ENCODE assay signal across 22 cellular contexts in the genomic region with DNA sequence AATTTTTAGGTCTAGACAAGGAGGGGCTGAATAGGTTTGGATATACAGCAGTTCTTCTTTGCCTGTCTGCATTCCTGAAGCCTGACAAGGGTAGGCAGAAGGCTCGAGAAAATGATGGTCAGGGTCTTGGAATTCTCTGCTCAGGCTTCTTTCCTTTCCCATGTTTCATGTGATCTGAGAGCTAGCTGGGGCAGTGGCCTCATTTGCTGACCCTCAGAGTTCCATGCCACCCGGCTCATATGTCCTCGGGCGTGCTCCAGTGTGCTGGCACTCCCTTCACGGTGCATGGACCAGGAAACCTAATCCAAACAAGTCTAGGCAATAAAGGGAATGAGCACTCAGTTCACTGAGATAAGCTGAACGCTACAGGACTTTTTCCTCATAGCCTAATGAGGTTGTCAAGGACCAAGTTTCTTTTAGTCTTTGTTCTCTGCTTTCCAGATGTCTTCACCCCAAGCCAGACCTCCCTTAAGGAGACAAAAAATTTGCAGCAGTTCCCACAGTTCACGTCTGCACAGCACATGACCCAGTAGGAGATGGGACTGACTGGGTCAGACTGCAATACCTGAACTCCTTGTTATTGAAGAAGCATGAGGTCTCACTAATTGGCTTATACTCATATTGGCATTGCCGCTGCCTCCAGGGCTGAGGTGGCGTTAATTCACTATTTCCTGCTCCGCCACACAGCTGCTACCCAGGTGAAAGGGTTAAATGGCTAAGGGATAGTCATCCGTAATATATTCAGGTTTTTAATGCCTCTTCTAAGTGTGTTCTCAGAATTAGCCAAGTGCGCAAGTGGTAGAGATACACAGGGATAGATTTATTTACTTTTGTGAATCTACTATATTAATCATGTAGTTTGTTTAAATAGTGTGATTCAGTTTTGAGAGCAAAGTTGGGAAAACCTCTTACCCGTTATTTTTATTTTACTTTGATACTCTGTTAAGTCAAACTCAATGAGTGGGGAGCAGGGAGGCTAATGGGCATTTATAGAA. TPM values are rescaled to one million over a fixed set of nuclear protein-coding genes. Genes with fewer than 3 reads are reported as not detected.
DNase-seq lines count a peak whose midpoint lies in the region; ATAC-seq and TF ChIP-seq lines count a peak whose summit lies in the region.
"Had no signal": no experiment of that assay in that cellular context is flagged by ENCODE, and none has a peak within 500 bp of the region (broad histone marks: within the 10 kb centered on the region; RNA-seq: fewer than 3 reads in every experiment).

No MANE protein-coding gene starts in this region.

- H3K4me1 ChIP-seq in thoracic aorta (ENCODE audit: control insufficient read depth in 1 of 2, low read depth in 2 of 2) = peaks cover 5 to 17% of the 10 kb centered on the region in 2 donors
- H3K4me1 ChIP-seq: heart left ventricle, prostate gland, SJCRH30 had no signal

- H3K27ac ChIP-seq in thoracic aorta = peak overlapping the region in 1 of 2 donors; percentile 21
- H3K27ac ChIP-seq: heart left ventricle, prostate gland, SJCRH30 had no signal

- H3K27me3 Mint-ChIP-seq in Calu3 (ENCODE audit: unreplicated experiment) = no peaks in the 10 kb centered on the region
- H3K27me3 Mint-ChIP-seq: T-helper 17 cell had no signal

- H3K36me3 Mint-ChIP-seq in Calu3 (ENCODE audit: insufficient read depth, unreplicated experiment) = no peaks in the 10 kb centered on the region
- H3K36me3 Mint-ChIP-seq: mesothelial cell of epicardium had no signal

- H3K36me3 ChIP-seq in kidney epithelial cell (ENCODE audit: control insufficient read depth, insufficient read depth, low read length) = no peaks in the 10 kb centered on the region
- no peaks in the 10 kb centered on the region for H3K36me3 ChIP-seq in thoracic aorta
- H3K36me3 ChIP-seq: heart left ventricle, prostate gland, SJCRH30 had no signal

- H3K27ac Mint-ChIP-seq in Calu3 (ENCODE audit: unreplicated experiment) = no peak overlapping the region
- H3K27ac Mint-ChIP-seq: activated naive CD8-positive, alpha-beta T cell treated with anti-CD3 and anti-CD28 coated beads, Interleukin-2, amount 50 U/mL, for 24 hours; activated T-helper 17 cell treated with anti-CD3 and anti-CD28 coated beads, Interleukin-2, amount 50 U/mL, for 72 hours; mesothelial cell of epicardium; T-helper 17 cell had no signal

- H3K4me3 Mint-ChIP-seq in Calu3 (ENCODE audit: low read depth, unreplicated experiment) = no peak overlapping the region
- H3K4me3 Mint-ChIP-seq: activated naive CD8-positive, alpha-beta T cell treated with anti-CD3 and anti-CD28 coated beads, Interleukin-2, amount 50 U/mL, for 24 hours; activated T-helper 17 cell treated with anti-CD3 and anti-CD28 coated beads, Interleukin-2, amount 50 U/mL, for 72 hours; mesothelial cell of epicardium; neural crest cell; T-helper 17 cell had no signal

- H3K9me3 ChIP-seq in thoracic aorta = no peaks in the 10 kb centered on the region
- H3K9me3 ChIP-seq: heart left ventricle, prostate gland, SJCRH30 had no signal

- ATAC-seq in thoracic aorta (ENCODE audit: insufficient number of reproducible peaks, low FRiP score, low read depth) = no peak
- ATAC-seq: activated naive CD8-positive, alpha-beta T cell treated with anti-CD3 and anti-CD28 coated beads, Interleukin-2, amount 50 U/mL, for 24 hours; activated T-helper 17 cell treated with anti-CD3 and anti-CD28 coated beads, Interleukin-2, amount 50 U/mL, for 72 hours; heart left ventricle; T-helper 17 cell had no signal

- TF ChIP-seq CTCF in kidney epithelial cell (IDR thresholded peaks at IDR 0.05; ENCODE audit: insufficient read depth, low read length, poor library complexity, severe bottlenecking) (no peak), thoracic aorta (IDR thresholded peaks at IDR 0.05) (no peak), Calu3 (IDR thresholded peaks at IDR 0.05; ENCODE audit: unreplicated experiment) (no peak)

- CTCF ChIA-PET in Calu3 (lab: Charles Lee) = no interaction called here

- BruUV-seq in Calu3 (replicated peaks; lab: Mats Ljungman, UMichigan) = no TSS peak

- intact Hi-C loops in Calu3 (cut with micrococcal nuclease; ENCODE audit: unreplicated experiment) = no loop called here

- no peaks in the 10 kb centered on the region for H3K9me3 Mint-ChIP-seq in Calu3 (ENCODE audit: low read depth, unreplicated experiment)
- H3K9me3 Mint-ChIP-seq: activated naive CD8-positive, alpha-beta T cell treated with anti-CD3 and anti-CD28 coated beads, Interleukin-2, amount 50 U/mL, for 24 hours; activated T-helper 17 cell treated with anti-CD3 and anti-CD28 coated beads, Interleukin-2, amount 50 U/mL, for 72 hours; mesothelial cell of epicardium; neural crest cell had no signal

- H3K4me3 ChIP-seq in kidney epithelial cell (ENCODE audit: low read depth, low read length) = no peak overlapping the region
- peak overlapping the region; percentile 0 for H3K4me3 ChIP-seq in thoracic aorta
- H3K4me3 ChIP-seq: heart left ventricle, prostate gland, SJCRH30 had no signal

- DNase-seq in NCI-H82 (lab: John Stamatoyannopoulos, UW) (peak; percentile 27), NCI-H82 treated with DMSO at 0.1 percent for 48 hours (lab: John Stamatoyannopoulos, UW; ENCODE audit: unreplicated experiment) (no peak), astrocyte of the hippocampus (ENCODE audit: low read depth, low spot score) (peak; percentile 61), kidney epithelial cell (ENCODE audit: low read depth) (peak; percentile 25), thoracic aorta (ENCODE audit: low spot score) (no peak), Calu3 (no peak), NCI-H1092 treated with DMSO at 0.1 percent for 48 hours (lab: John Stamatoyannopoulos, UW) (no peak)
- DNase-seq in activated effector memory CD4-positive, alpha-beta T cell treated with anti-CD3 and anti-CD28 coated beads, Interleukin-2, amount 50 U/mL, for 16 hours = no peak
- DNase-seq: activated naive CD8-positive, alpha-beta T cell treated with anti-CD3 and anti-CD28 coated beads, Interleukin-2, amount 50 U/mL, for 24 hours; DMS153; effector CD4-positive, alpha-beta T cell; GOT3; heart left ventricle; NCI-H1417; NCI-H69; SJCRH30; stimulated activated CD4-positive, alpha-beta T cell treated with anti-CD3 and anti-CD28 coated beads, Interleukin-12 subunit alpha, Interleukin-12 subunit beta, amount 100 ng/mL, for 4 hours; T-helper 17 cell had no signal

- no peaks in the 10 kb centered on the region for H3K4me1 Mint-ChIP-seq in Calu3 (ENCODE audit: low read depth, unreplicated experiment)
- H3K4me1 Mint-ChIP-seq: activated naive CD8-positive, alpha-beta T cell treated with anti-CD3 and anti-CD28 coated beads, Interleukin-2, amount 50 U/mL, for 24 hours; activated T-helper 17 cell treated with anti-CD3 and anti-CD28 coated beads, Interleukin-2, amount 50 U/mL, for 72 hours; mesothelial cell of epicardium; neural crest cell; T-helper 17 cell had no signal

- H3K27me3 ChIP-seq in kidney epithelial cell (ENCODE audit: control insufficient read depth, insufficient read depth, low read length) (no peaks in the 10 kb centered on the region), thoracic aorta (replicated peaks; ENCODE audit: insufficient read depth) (no peaks in the 10 kb centered on the region)
- H3K27me3 ChIP-seq: SJCRH30 had no signal

RNA-seq across cellular contexts. Expression of gene RTP4, which starts 15.3 kb away (rescaled TPM):
- total RNA-seq in kidney epithelial cell (1.2 and 1.5 TPM in 2 replicates), thoracic aorta (under 1 TPM in 1 of 2 donors, not detected in 1; 0.63 TPM), Calu3 (2022) (12.3 and 21.8 TPM in 2 replicates)
- total RNA-seq: neural crest cell, SJCRH30 had no signal

Comparison
In these comparisons a context has a peak if more than half of its experiments do, and no peak if none do; other contexts are left out.
1. DNase-seq: peak in NCI-H82 (single experiment), astrocyte of the hippocampus (single experiment) and kidney epithelial cell (single experiment); none in NCI-H82 treated with DMSO at 0.1 percent for 48 hours (single experiment), thoracic aorta (single experiment), activated effector memory CD4-positive, alpha-beta T cell treated with anti-CD3 and anti-CD28 coated beads, Interleukin-2, amount 50 U/mL, for 16 hours (single experiment), Calu3 (single experiment) and NCI-H1092 treated with DMSO at 0.1 percent for 48 hours (single experiment).